In the genomic region with DNA sequence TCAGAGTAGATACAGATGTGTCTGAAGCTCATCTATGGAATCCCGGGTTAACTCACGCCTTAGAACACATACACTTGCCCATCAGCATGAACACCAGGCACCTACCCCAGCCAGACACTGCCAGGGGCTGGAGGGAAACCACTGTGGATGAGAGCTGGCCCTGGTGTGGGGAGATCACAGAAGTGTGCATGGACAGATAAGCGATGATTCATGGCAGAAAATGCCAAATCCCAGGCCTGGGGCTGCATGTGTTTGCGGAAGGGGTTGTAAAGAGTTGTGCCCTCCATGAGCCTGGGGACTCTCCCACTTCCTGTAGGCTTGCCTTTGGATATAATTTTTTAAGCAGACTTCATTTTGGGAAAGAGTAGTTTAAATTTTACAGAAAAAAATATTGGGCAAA, we compare ENCODE assay signal across 26 cellular contexts.
"Had no signal": no experiment of that assay in that cellular context is flagged by ENCODE, and none has a peak within 500 bp of the region (broad histone marks: within the 10 kb centered on the region; RNA-seq: fewer than 3 reads in every experiment).

No MANE protein-coding gene starts in this region.

- H3K4me1 Mint-ChIP-seq: activated CD4-positive, alpha-beta memory T cell treated with anti-CD3 and anti-CD28 coated beads, Interleukin-2, amount 10 ng/mL, durations not matched to agents 7 days and 5 days; activated T-helper 17 cell treated with anti-CD3 and anti-CD28 coated beads, Interleukin-2, amount 50 U/mL, for 72 hours; central memory CD8-positive, alpha-beta T cell had no signal

- H3K9me3 Mint-ChIP-seq: activated CD4-positive, alpha-beta memory T cell treated with anti-CD3 and anti-CD28 coated beads, Interleukin-2, amount 10 ng/mL, durations not matched to agents 7 days and 5 days; activated CD4-positive, alpha-beta T cell treated with anti-CD3 and anti-CD28 coated beads, Interleukin-2, amount 10 ng/mL, durations not matched to agents 7 days and 5 days; activated T-cell treated with anti-CD3 and anti-CD28 coated beads, Interleukin-2, amount 50 U/mL, for 4 hours; activated T-helper 17 cell treated with anti-CD3 and anti-CD28 coated beads, Interleukin-2, amount 50 U/mL, for 72 hours; central memory CD8-positive, alpha-beta T cell; dendritic cell treated with granulocyte-macrophage colony-stimulating factor and Interleukin-4, amounts not matched to agents 40 ng/mL and 50 ng/mL, for 4 days; endodermal cell; WTC11 had no signal

- DNase-seq: activated CD4-positive, alpha-beta memory T cell treated with anti-CD3 and anti-CD28 coated beads, Interleukin-2, amount 10 ng/mL, durations not matched to agents 7 days and 5 days; activated CD4-positive, alpha-beta T cell treated with anti-CD3 and anti-CD28 coated beads for 1 hour; activated CD4-positive, alpha-beta T cell treated with anti-CD3 and anti-CD28 coated beads for 4 hours; activated CD4-positive, alpha-beta T cell treated with anti-CD3 and anti-CD28 coated beads, Interleukin-2, amount 10 ng/mL, durations not matched to agents 7 days and 5 days; activated CD4-positive, alpha-beta T cell treated with anti-CD3 and anti-CD28 coated beads, Interleukin-2, amount 50 U/mL, for 4 hours; activated effector memory CD4-positive, alpha-beta T cell treated with Interleukin-2 at 50 U/mL for 16 hours; activated gamma-delta T cell treated with Interleukin-2 at 50 U/mL for 16 hours; activated naive CD4-positive, alpha-beta T cell treated with anti-CD3 and anti-CD28 coated beads, Interleukin-2, amount 50 U/mL, for 16 hours; activated naive CD4-positive, alpha-beta T cell treated with Interleukin-2 at 50 U/mL for 16 hours; activated T-cell treated with anti-CD3 and anti-CD28 coated beads, Interleukin-2, amount 50 U/mL, for 4 hours; amniotic stem cell; anterior cingulate cortex; dorsolateral prefrontal cortex; effector memory CD4-positive, alpha-beta T cell; endodermal cell; foreskin fibroblast; head of caudate nucleus; T-helper 2 cell had no signal

- H3K27ac Mint-ChIP-seq: activated CD4-positive, alpha-beta memory T cell treated with anti-CD3 and anti-CD28 coated beads, Interleukin-2, amount 10 ng/mL, durations not matched to agents 7 days and 5 days; activated CD4-positive, alpha-beta T cell treated with anti-CD3 and anti-CD28 coated beads, Interleukin-2, amount 10 ng/mL, durations not matched to agents 7 days and 5 days; activated naive CD8-positive, alpha-beta T cell; activated T-helper 17 cell treated with anti-CD3 and anti-CD28 coated beads, Interleukin-2, amount 50 U/mL, for 72 hours; dendritic cell treated with granulocyte-macrophage colony-stimulating factor and Interleukin-4, amounts not matched to agents 40 ng/mL and 50 ng/mL, for 4 days; endodermal cell; WTC11 had no signal

- H3K27me3 ChIP-seq: dorsolateral prefrontal cortex had no signal

- H3K27ac ChIP-seq: coronary artery, dorsolateral prefrontal cortex, VCaP had no signal

- H3K36me3 Mint-ChIP-seq: activated naive CD8-positive, alpha-beta T cell; WTC11 had no signal

- H3K4me3 ChIP-seq: coronary artery, dorsolateral prefrontal cortex had no signal

- ATAC-seq: activated T-cell treated with anti-CD3 and anti-CD28 coated beads, Interleukin-2, amount 50 U/mL, for 4 hours; activated T-helper 17 cell treated with anti-CD3 and anti-CD28 coated beads, Interleukin-2, amount 50 U/mL, for 72 hours; esophagus mucosa; WTC11 had no signal

- H3K27me3 Mint-ChIP-seq: dendritic cell treated with granulocyte-macrophage colony-stimulating factor and Interleukin-4, amounts not matched to agents 40 ng/mL and 50 ng/mL, for 4 days had no signal

- H3K4me3 Mint-ChIP-seq: activated CD4-positive, alpha-beta memory T cell treated with anti-CD3 and anti-CD28 coated beads, Interleukin-2, amount 10 ng/mL, durations not matched to agents 7 days and 5 days; activated CD4-positive, alpha-beta T cell treated with anti-CD3 and anti-CD28 coated beads, Interleukin-2, amount 10 ng/mL, durations not matched to agents 7 days and 5 days; activated naive CD8-positive, alpha-beta T cell; activated T-cell treated with anti-CD3 and anti-CD28 coated beads, Interleukin-2, amount 50 U/mL, for 4 hours; activated T-helper 17 cell treated with anti-CD3 and anti-CD28 coated beads, Interleukin-2, amount 50 U/mL, for 72 hours; central memory CD8-positive, alpha-beta T cell; dendritic cell treated with granulocyte-macrophage colony-stimulating factor and Interleukin-4, amounts not matched to agents 40 ng/mL and 50 ng/mL, for 4 days; endodermal cell; WTC11 had no signal
